2 cellular contexts compared by ENCODE assay signal in the genomic region with DNA sequence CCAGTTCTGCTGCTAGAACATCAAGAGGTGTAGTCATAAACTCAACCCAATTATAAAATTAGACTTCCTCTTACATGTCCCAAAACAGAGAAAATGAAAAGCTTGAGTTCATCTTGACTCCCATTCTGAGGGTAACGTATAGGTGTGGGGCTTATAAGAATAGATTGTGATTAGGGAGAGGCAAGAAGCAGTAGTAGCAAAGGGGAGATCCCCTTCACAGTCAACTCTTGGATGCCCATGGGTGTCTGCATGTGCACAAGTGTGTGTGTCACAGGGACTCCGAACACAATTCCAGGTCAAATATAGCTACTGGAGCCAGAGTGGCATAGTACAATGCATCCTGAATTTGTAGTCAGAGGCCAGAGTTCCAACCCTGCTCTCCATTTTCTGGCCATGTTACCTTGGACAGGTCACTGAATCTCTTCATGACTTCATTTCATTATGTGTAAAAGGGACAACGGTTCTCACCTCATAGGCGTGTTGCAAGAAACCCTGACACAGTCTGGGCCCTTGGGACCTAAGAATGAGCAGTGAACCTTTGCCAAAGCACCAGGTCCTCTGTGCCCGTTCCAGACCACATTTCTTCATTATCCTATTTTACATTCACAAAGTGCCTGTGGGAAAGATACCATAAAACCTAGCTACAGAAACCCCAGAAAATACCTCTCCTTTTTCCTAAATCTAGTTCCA.
TF ChIP-seq lines count a peak whose summit lies in the region.

No MANE protein-coding gene starts in this region.

TF ChIP-seq in GM12891, 5 proteins besides CTCF, POLR2A, EP300 and RAD21:
- TF ChIP-seq SPI1 (IDR thresholded peaks at IDR 0.05; ENCODE audit: low read depth, low read length) (no peak), POU2F2 (IDR thresholded peaks at IDR 0.05; ENCODE audit: low read depth, low read length) (no peak), TAF1 (IDR thresholded peaks at IDR 0.05; ENCODE audit: low read depth, low read length) (no peak), PAX5 (IDR thresholded peaks at IDR 0.05; ENCODE audit: insufficient read depth, low read length, severe bottlenecking) (no peak), POLR2AphosphoS5 (IDR thresholded peaks at IDR 0.05; ENCODE audit: low read depth, low read length) (no peak)

TF ChIP-seq in HepG2, 621 proteins besides CTCF, POLR2A, EP300 and RAD21:
- TF ChIP-seq TCF7L2 (IDR thresholded peaks at IDR 0.05; ENCODE audit: low read depth, low read length), result no peak
- no peak for TF ChIP-seq ZNF609 (CRISPR knock-in tag; IDR thresholded peaks at IDR 0.05; ENCODE audit: borderline replicate concordance)
